In the genomic region with DNA sequence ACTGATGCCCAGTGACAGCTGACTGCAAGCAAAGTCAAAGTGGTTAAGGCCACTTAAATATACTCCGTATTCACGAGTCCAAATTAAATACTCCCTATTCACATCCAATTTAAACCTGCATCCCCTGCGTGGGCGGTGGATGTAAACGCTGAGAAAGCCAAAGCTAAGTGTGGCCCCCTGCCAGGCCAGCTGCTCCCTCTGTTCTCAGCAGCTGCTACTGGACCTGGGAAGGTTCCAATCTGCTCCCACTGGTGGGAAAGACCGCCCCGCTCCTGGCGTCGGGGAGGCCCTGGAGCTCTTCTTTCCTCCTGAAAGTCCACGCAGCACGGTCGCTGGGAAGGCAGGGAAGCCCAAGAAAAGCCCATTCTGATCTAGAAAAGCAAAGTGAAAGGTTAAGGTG, we compare ENCODE assay signal across 8 cellular contexts.
DNase-seq lines count a peak whose midpoint lies in the region; ATAC-seq lines count a peak whose summit lies in the region.
"Had no signal": no experiment of that assay in that cellular context is flagged by ENCODE, and none has a peak within 500 bp of the region (broad histone marks: within the 10 kb centered on the region; RNA-seq: fewer than 3 reads in every experiment).

No MANE protein-coding gene starts in this region.

- ATAC-seq in HG03108 (IDR thresholded peaks at IDR 0.05; ENCODE audit: unreplicated experiment): no peak
- ATAC-seq: stimulated activated memory B cell treated with anti-CD40 and anti-IgM and Interleukin-4, amounts not matched to agents 10 μg/mL and 1 μg/mL and 100 μg/mL, for 72 hours had no signal

- peak; percentile 96 for DNase-seq in NCI-H1092 (lab: John Stamatoyannopoulos, UW)
- DNase-seq in NCI-H446 treated with DMSO at 0.1 percent for 48 hours (lab: John Stamatoyannopoulos, UW): peak; percentile 77
- DNase-seq in fibroblast of the conjunctiva (ENCODE audit: low read depth): peak; percentile 22
- DNase-seq in skeletal muscle cell (ENCODE audit: low read depth): peak; percentile 76
- DNase-seq in HAP-1 (ENCODE audit: low spot score in 2 of 2): no peak
- no peak for DNase-seq in HuH-7.5 (ENCODE audit: low spot score)

- H3K36me3 ChIP-seq in HAP-1 (replicated peaks): no peaks in the 10 kb centered on the region

- H3K9me3 ChIP-seq in HAP-1: no peaks in the 10 kb centered on the region

- no peak overlapping the region for H3K4me3 ChIP-seq in skeletal muscle cell (ENCODE audit: low read depth, low read length)
- no peak overlapping the region for H3K4me3 ChIP-seq in HAP-1

- H3K4me1 ChIP-seq in HAP-1: no peaks in the 10 kb centered on the region

- in situ Hi-C loops in HAP-1 (cut with MboI; ENCODE audit: low sequenced_read_pairs): loop anchor here (25.0 kb wide), 2 partner anchors 871 to 1021 kb away; partner anchors contain the start of gene URAD

- H3K27me3 ChIP-seq in HAP-1 (ENCODE audit: low read depth): no peaks in the 10 kb centered on the region; the same call in 1 of the 2 replicates

Comparison
In these comparisons a context has a peak if more than half of its experiments do, and no peak if none do; other contexts are left out.
1. DNase-seq: peak in NCI-H1092 (single experiment), NCI-H446 treated with DMSO at 0.1 percent for 48 hours (single experiment), fibroblast of the conjunctiva (single experiment) and skeletal muscle cell (single experiment); none in HAP-1 (0 of 2) and HuH-7.5 (single experiment).